26 cellular contexts compared by ENCODE assay signal in genomic region chr13:73547239-73547638, GRCh38.
"Had no signal": no experiment of that assay in that cellular context is flagged by ENCODE, and none has a peak within 500 bp of the region (broad histone marks: within the 10 kb centered on the region; RNA-seq: fewer than 3 reads in every experiment).

No MANE protein-coding gene starts in this region.

- DNase-seq: colonic mucosa; effector CD8-positive, alpha-beta T cell; endodermal cell; erythroblast; esophagus squamous epithelium; hypothalamus; kidney; left cardiac atrium; left lung; mesendoderm; midbrain; naive thymus-derived CD4-positive, alpha-beta T cell; stimulated activated CD4-positive, alpha-beta T cell treated with anti-CD3 and anti-CD28 coated beads, Interleukin-2, amount 100 ng/mL, for 24 hours; stimulated activated CD4-positive, alpha-beta T cell treated with anti-CD3 and anti-CD28 coated beads, Interleukin-4, amount 100 ng/mL, for 4 hours; stimulated activated naive B cell treated with anti-CD40 and anti-IgM and Interleukin-4, amounts not matched to agents 10 μg/mL and 1 μg/mL and 100 μg/mL, for 72 hours; upper lobe of left lung had no signal

- H3K4me1 Mint-ChIP-seq: naive thymus-derived CD4-positive, alpha-beta T cell; nephron; neural progenitor cell; stimulated activated naive B cell treated with anti-CD40 and anti-IgM and Interleukin-4, amounts not matched to agents 10 μg/mL and 1 μg/mL and 100 μg/mL, for 72 hours had no signal

- H3K36me3 Mint-ChIP-seq: naive thymus-derived CD4-positive, alpha-beta T cell; neural progenitor cell; stimulated activated naive B cell treated with anti-CD40 and anti-IgM and Interleukin-4, amounts not matched to agents 10 μg/mL and 1 μg/mL and 100 μg/mL, for 72 hours had no signal

- ATAC-seq: left cardiac atrium; left lung; naive thymus-derived CD4-positive, alpha-beta T cell; sciatic nerve; stimulated activated naive B cell treated with anti-CD40 and anti-IgM and Interleukin-4, amounts not matched to agents 10 μg/mL and 1 μg/mL and 100 μg/mL, for 72 hours had no signal

- H3K4me3 Mint-ChIP-seq: dendritic cell treated with granulocyte-macrophage colony-stimulating factor and Interleukin-4, amounts not matched to agents 40 ng/mL and 50 ng/mL, for 4 days; endodermal cell; naive thymus-derived CD4-positive, alpha-beta T cell; nephron; neural progenitor cell; stimulated activated naive B cell treated with anti-CD40 and anti-IgM and Interleukin-4, amounts not matched to agents 10 μg/mL and 1 μg/mL and 100 μg/mL, for 72 hours; stimulated activated naive CD8-positive, alpha-beta T cell treated with anti-CD3 and anti-CD28 coated beads, Interleukin-15, Interleukin-2, amounts not matched to agents 100 ng/mL and 50 ng/mL, for 24 hours had no signal

- H3K27ac Mint-ChIP-seq: dendritic cell treated with granulocyte-macrophage colony-stimulating factor and Interleukin-4, amounts not matched to agents 40 ng/mL and 50 ng/mL, for 4 days; endodermal cell; naive thymus-derived CD4-positive, alpha-beta T cell; nephron; neural progenitor cell; progenitor cell of endocrine pancreas; stimulated activated naive B cell treated with anti-CD40 and anti-IgM and Interleukin-4, amounts not matched to agents 10 μg/mL and 1 μg/mL and 100 μg/mL, for 72 hours; stimulated activated naive CD8-positive, alpha-beta T cell treated with anti-CD3 and anti-CD28 coated beads, Interleukin-15, Interleukin-2, amounts not matched to agents 100 ng/mL and 50 ng/mL, for 24 hours had no signal

- H3K4me3 ChIP-seq: colonic mucosa, esophagus squamous epithelium, left lung, neural progenitor cell, right atrium auricular region, thoracic aorta, tibial nerve, upper lobe of left lung had no signal

- H3K27me3 Mint-ChIP-seq: dendritic cell treated with granulocyte-macrophage colony-stimulating factor and Interleukin-4, amounts not matched to agents 40 ng/mL and 50 ng/mL, for 4 days; progenitor cell of endocrine pancreas; stimulated activated naive B cell treated with anti-CD40 and anti-IgM and Interleukin-4, amounts not matched to agents 10 μg/mL and 1 μg/mL and 100 μg/mL, for 72 hours; stimulated activated naive CD8-positive, alpha-beta T cell treated with anti-CD3 and anti-CD28 coated beads, Interleukin-15, Interleukin-2, amounts not matched to agents 100 ng/mL and 50 ng/mL, for 24 hours had no signal

- H3K27ac ChIP-seq: colonic mucosa, left lung, neural progenitor cell, parathyroid adenoma, right atrium auricular region, thoracic aorta, tibial nerve, upper lobe of left lung had no signal

- H3K9me3 Mint-ChIP-seq: endodermal cell; naive thymus-derived CD4-positive, alpha-beta T cell; nephron; neural progenitor cell; stimulated activated naive B cell treated with anti-CD40 and anti-IgM and Interleukin-4, amounts not matched to agents 10 μg/mL and 1 μg/mL and 100 μg/mL, for 72 hours; stimulated activated naive CD8-positive, alpha-beta T cell treated with anti-CD3 and anti-CD28 coated beads, Interleukin-15, Interleukin-2, amounts not matched to agents 100 ng/mL and 50 ng/mL, for 24 hours had no signal
